In genomic region chr4:133372699-133373098, GRCh38 we compare ENCODE assay signal across 22 cellular contexts.
"Had no signal": no experiment of that assay in that cellular context is flagged by ENCODE, and none has a peak within 500 bp of the region (broad histone marks: within the 10 kb centered on the region; RNA-seq: fewer than 3 reads in every experiment).

No MANE protein-coding gene starts in this region.

- H3K4me1 ChIP-seq: colonic mucosa, esophagus squamous epithelium, gastrocnemius medialis, heart right ventricle, left lung, lower lobe of right lung had no signal

- H3K27ac ChIP-seq: colonic mucosa, epithelial cell of prostate, esophagus squamous epithelium, gastrocnemius medialis, heart right ventricle, left lung, lower lobe of right lung had no signal

- ATAC-seq: effector memory CD8-positive, alpha-beta T cell; esophagus mucosa; gastrocnemius medialis; heart right ventricle; left cardiac atrium; left lung; left ventricle myocardium superior; lower lobe of right lung; mucosa of descending colon had no signal

- DNase-seq: colonic mucosa; cortex of kidney; effector CD8-positive, alpha-beta T cell; effector memory CD8-positive, alpha-beta T cell; endodermal cell; erythroblast; esophagus squamous epithelium; foreskin fibroblast; foreskin melanocyte; gastrocnemius medialis; glutamatergic neuron; head of caudate nucleus; heart right ventricle; hippocampal formation; left cardiac atrium; left lung; left ventricle myocardium superior; lower lobe of right lung; mesenchymal stem cell; mucosa of descending colon had no signal

- H3K4me3 ChIP-seq: colonic mucosa, esophagus squamous epithelium, gastrocnemius medialis, heart right ventricle, left lung, lower lobe of right lung, mucosa of descending colon had no signal

- H3K9me3 ChIP-seq: esophagus squamous epithelium, gastrocnemius medialis, left lung, lower lobe of right lung, mucosa of descending colon had no signal

- H3K27me3 ChIP-seq: colonic mucosa, esophagus squamous epithelium, gastrocnemius medialis, heart right ventricle, left lung had no signal

- H3K36me3 ChIP-seq: colonic mucosa, esophagus squamous epithelium, gastrocnemius medialis, heart right ventricle, left lung, lower lobe of right lung had no signal
